Comparison of ENCODE assay signal across 8 cellular contexts in genomic region chrX:18353931-18354368, GRCh38. TPM values are rescaled to one million over a fixed set of nuclear protein-coding genes. Genes with fewer than 3 reads are reported as not detected.
A peak's percentile ranks its signal among the peaks of the same experiment; 100 is the strongest.
DNase-seq lines count a peak whose midpoint lies in the region; ATAC-seq, FAIRE-seq and TF ChIP-seq lines count a peak whose summit lies in the region.

No MANE protein-coding gene starts in this region.

- POLR2A ChIA-PET in activated CD4-positive, alpha-beta T cell treated with anti-CD3 and anti-CD28 coated beads for 36 hours (lab: Charles Lee): no interaction called here
- POLR2A ChIA-PET in WTC11 (lab: Charles Lee): no interaction called here

- peak; percentile 48 for DNase-seq in activated CD4-positive, alpha-beta T cell treated with anti-CD3 and anti-CD28 coated beads for 36 hours
- DNase-seq in activated CD4-positive, alpha-beta T cell treated with anti-CD3 and anti-CD28 coated beads for 1 hour: no peak
- DNase-seq in WTC11 (ENCODE audit: low spot score) (peak; percentile 48), naive B cell (peak; percentile 6), upper lobe of right lung (no peak), RCC 7860 (ENCODE audit: low spot score) (no peak)

- H3K9ac ChIP-seq in endocrine pancreas (ENCODE audit: control insufficient read depth, insufficient read depth, low read length): peak overlapping the region; percentile 19

- H3K27ac ChIP-seq in upper lobe of right lung: no peak overlapping the region

- no peaks in the 10 kb centered on the region for H3K9me3 Mint-ChIP-seq in activated CD4-positive, alpha-beta T cell treated with anti-CD3 and anti-CD28 coated beads for 36 hours (ENCODE audit: low read depth)
- H3K9me3 Mint-ChIP-seq in WTC11 (no peaks in the 10 kb centered on the region), naive B cell (no peaks in the 10 kb centered on the region)

- H3K9me3 ChIP-seq in endocrine pancreas (ENCODE audit: control insufficient read depth, low read length) (no peaks in the 10 kb centered on the region), upper lobe of right lung (no peaks in the 10 kb centered on the region)

- no peak overlapping the region for H3K27ac Mint-ChIP-seq in activated CD4-positive, alpha-beta T cell treated with anti-CD3 and anti-CD28 coated beads for 36 hours
- no peak overlapping the region for H3K27ac Mint-ChIP-seq in WTC11
- H3K27ac Mint-ChIP-seq in naive B cell: no peak overlapping the region

- intact Hi-C loops in activated CD4-positive, alpha-beta T cell treated with anti-CD3 and anti-CD28 coated beads for 36 hours (cut with DNase I, micrococcal nuclease): loop anchor here in 1 of 2 experiments (1.0 to 5.0 kb wide), 4 partner anchors 71 to 989 kb away; partner anchors contain the start of genes CDKL5, PDHA1, PHKA2 and SCML1
- intact Hi-C loops in upper lobe of right lung (cut with DNase I): no loop called here

- peak overlapping the region; percentile 68 for H3K4me3 Mint-ChIP-seq in activated CD4-positive, alpha-beta T cell treated with anti-CD3 and anti-CD28 coated beads for 36 hours
- H3K4me3 Mint-ChIP-seq in WTC11: peak overlapping the region; percentile 69
- H3K4me3 Mint-ChIP-seq in naive B cell: peak overlapping the region; percentile 75 to 91 (median 86)

- H3K4me1 ChIP-seq in endocrine pancreas (ENCODE audit: control insufficient read depth, insufficient read depth, low read length) (peaks cover 14% of the 10 kb centered on the region), upper lobe of right lung (no peaks in the 10 kb centered on the region)

- TF ChIP-seq CTCF in WTC11 (IDR thresholded peaks at IDR 0.05): no peak
- TF ChIP-seq CTCF in upper lobe of right lung (IDR thresholded peaks at IDR 0.05): no peak

- no peaks in the 10 kb centered on the region for H3K36me3 ChIP-seq in endocrine pancreas (ENCODE audit: control insufficient read depth, insufficient read depth, low read length)
- H3K36me3 ChIP-seq in upper lobe of right lung: no peaks in the 10 kb centered on the region

- peaks cover 4% of the 10 kb centered on the region for H3K4me1 Mint-ChIP-seq in activated CD4-positive, alpha-beta T cell treated with anti-CD3 and anti-CD28 coated beads for 36 hours
- H3K4me1 Mint-ChIP-seq in WTC11 (peaks cover 8% of the 10 kb centered on the region), naive B cell (peaks cover 4 to 8% (median 5%) of the 10 kb centered on the region in 3 donors)

- no peak for FAIRE-seq in RCC 7860 (lab: Jason Lieb, UNC)

- no peaks in the 10 kb centered on the region for H3K36me3 Mint-ChIP-seq in activated CD4-positive, alpha-beta T cell treated with anti-CD3 and anti-CD28 coated beads for 36 hours (ENCODE audit: low read depth)
- H3K36me3 Mint-ChIP-seq in WTC11 (no peaks in the 10 kb centered on the region), naive B cell (no peaks in the 10 kb centered on the region)

- ATAC-seq in activated CD4-positive, alpha-beta T cell treated with anti-CD3 and anti-CD28 coated beads for 36 hours: peak; percentile 74
- peak; percentile 80 for ATAC-seq in WTC11
- peak; percentile 64 to 65 for ATAC-seq in naive B cell (ENCODE audit: low read depth in 2 of 2)
- ATAC-seq in upper lobe of right lung: peak; percentile 51
- no peak for ATAC-seq in GM21528 (IDR thresholded peaks at IDR 0.05; ENCODE audit: low FRiP score, unreplicated experiment)

- CTCF ChIA-PET in activated CD4-positive, alpha-beta T cell treated with anti-CD3 and anti-CD28 coated beads for 36 hours (lab: Charles Lee): interaction anchor here (0.5 kb wide), 1 partner anchor 302 kb away, joined by 3 read pairs; no protein-coding TSS in a partner anchor
- CTCF ChIA-PET in WTC11 (lab: Charles Lee): no interaction called here

- peak overlapping the region; percentile 74 for H3K4me3 ChIP-seq in endocrine pancreas (ENCODE audit: control insufficient read depth, insufficient read depth, low read length)
- peak overlapping the region; percentile 56 for H3K4me3 ChIP-seq in upper lobe of right lung

- H3K27me3 Mint-ChIP-seq in activated CD4-positive, alpha-beta T cell treated with anti-CD3 and anti-CD28 coated beads for 36 hours: peaks cover 2% of the 10 kb centered on the region
- H3K27me3 Mint-ChIP-seq in WTC11 (ENCODE audit: low read depth): peaks cover 28% of the 10 kb centered on the region
- H3K27me3 Mint-ChIP-seq in naive B cell: peaks cover 0 to 8% (median 0%) of the 10 kb centered on the region in 3 donors

- H3K27me3 ChIP-seq in endocrine pancreas (ENCODE audit: control insufficient read depth, insufficient read depth, low read length) (no peaks in the 10 kb centered on the region), upper lobe of right lung (no peaks in the 10 kb centered on the region)

TF ChIP-seq in WTC11, 78 proteins besides CTCF, POLR2A, EP300 and RAD21:
- no peak for TF ChIP-seq GABPB1 (CRISPR knock-in tag; IDR thresholded peaks at IDR 0.05)
- TF ChIP-seq FOXP4 (CRISPR knock-in tag; IDR thresholded peaks at IDR 0.05): 0 out of 2 replicates have a peak, but pooled peaks have one; percentile 18
- TF ChIP-seq, protein P1, sequence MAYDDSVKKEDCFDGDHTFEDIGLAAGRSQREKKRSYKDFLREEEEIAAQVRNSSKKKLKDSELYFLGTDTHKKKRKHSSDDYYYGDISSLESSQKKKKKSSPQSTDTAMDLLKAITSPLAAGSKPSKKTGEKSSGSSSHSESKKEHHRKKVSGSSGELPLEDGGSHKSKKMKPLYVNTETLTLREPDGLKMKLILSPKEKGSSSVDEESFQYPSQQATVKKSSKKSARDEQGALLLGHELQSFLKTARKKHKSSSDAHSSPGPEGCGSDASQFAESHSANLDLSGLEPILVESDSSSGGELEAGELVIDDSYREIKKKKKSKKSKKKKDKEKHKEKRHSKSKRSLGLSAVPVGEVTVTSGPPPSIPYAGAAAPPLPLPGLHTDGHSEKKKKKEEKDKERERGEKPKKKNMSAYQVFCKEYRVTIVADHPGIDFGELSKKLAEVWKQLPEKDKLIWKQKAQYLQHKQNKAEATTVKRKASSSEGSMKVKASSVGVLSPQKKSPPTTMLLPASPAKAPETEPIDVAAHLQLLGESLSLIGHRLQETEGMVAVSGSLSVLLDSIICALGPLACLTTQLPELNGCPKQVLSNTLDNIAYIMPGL (CRISPR knock-in tag; IDR thresholded peaks at IDR 0.05): peak; percentile 56; the same call in 1 of the 2 replicates
- TF ChIP-seq ZNF425 (CRISPR knock-in tag; conservative IDR thresholded peaks at IDR 0.05): no peak
TF ChIP-seq in WTC11: peak in this region for 2.

RNA-seq across cellular contexts. Expression of gene SCML2, which starts 0.5 kb away (rescaled TPM):
- total RNA-seq in activated CD4-positive, alpha-beta T cell treated with anti-CD3 and anti-CD28 coated beads for 36 hours: 1 to 10 TPM; 2.9 to 3.1 TPM
- total RNA-seq in WTC11 (2021) (12.8 to 14.2 TPM (median 12.9 TPM) in 3 replicates), upper lobe of right lung (0.81 TPM)
- polyA plus RNA-seq in naive B cell (ENCODE audit: low read depth in 6 of 6): 1 to 10 TPM in 2 of 6 donors, under 1 TPM in 4; 0.74 to 2.4 (median 0.84) TPM

Comparison
In these comparisons a context has a peak if more than half of its experiments do, and no peak if none do; other contexts are left out.
1. DNase-seq: peak in activated CD4-positive, alpha-beta T cell treated with anti-CD3 and anti-CD28 coated beads for 36 hours (single experiment), WTC11 (single experiment) and naive B cell (single experiment); none in activated CD4-positive, alpha-beta T cell treated with anti-CD3 and anti-CD28 coated beads for 1 hour (single experiment), upper lobe of right lung (single experiment) and RCC 7860 (single experiment).
2. Peak in every context shown above with its lines, with median percentiles within 50 percentile points of each other: H3K4me3 Mint-ChIP-seq.